ENCODE assay signal across 1 cellular context in genomic region chr4:47145630-47146029, GRCh38.
TF ChIP-seq lines count a peak whose summit lies in the region.

No MANE protein-coding gene starts in this region.

TF ChIP-seq in GM12878, 131 proteins besides CTCF, POLR2A, EP300 and RAD21 (continued from another document and continues in another):
- TF ChIP-seq MYB (IDR thresholded peaks at IDR 0.05; ENCODE audit: borderline replicate concordance, low read depth, low read length) (no peak), SMAD1 (IDR thresholded peaks at IDR 0.05; ENCODE audit: low read depth, partially characterized antibody) (no peak), KLF5 (IDR thresholded peaks at IDR 0.05; ENCODE audit: partially characterized antibody) (no peak), CHD2 (IDR thresholded peaks at IDR 0.05; ENCODE audit: borderline replicate concordance, low read depth, low read length) (no peak), MAX (IDR thresholded peaks at IDR 0.05; ENCODE audit: low read depth, low read length) (no peak), TARDBP (IDR thresholded peaks at IDR 0.05; ENCODE audit: borderline replicate concordance) (no peak), ESRRA (IDR thresholded peaks at IDR 0.05; ENCODE audit: low read length) (no peak), SREBF1 (IDR thresholded peaks at IDR 0.05; ENCODE audit: low read length) (no peak), POU2F2 (IDR thresholded peaks at IDR 0.05; ENCODE audit: borderline replicate concordance, low read depth, low read length) (0 out of 3 replicates have a peak, but pooled peaks have one; percentile 12), ATF7 (IDR thresholded peaks at IDR 0.05; ENCODE audit: low read depth) (peak; percentile 22; the same call in 1 of the 2 replicates), NR2C1 (IDR thresholded peaks at IDR 0.05) (no peak), TCF3 (IDR thresholded peaks at IDR 0.05; ENCODE audit: borderline replicate concordance, insufficient read depth, low read depth, low read length) (no peak), PRDM15 (CRISPR knock-in tag; IDR thresholded peaks at IDR 0.05) (no peak), NRF1 (conservative IDR thresholded peaks at IDR 0.05; ENCODE audit: low read depth, low read length) (no peak), USF1 (IDR thresholded peaks at IDR 0.05; ENCODE audit: borderline replicate concordance, extremely low read length, insufficient read depth, low read depth, low read length) (no peak), SRF (IDR thresholded peaks at IDR 0.05; ENCODE audit: low read depth in 2 of 2, low read length in 2 of 2) (no peak), IRF4 (IDR thresholded peaks at IDR 0.05; ENCODE audit: low read depth, low read length) (peak; percentile 57; the same call in 1 of the 2 replicates), SMAD5 (IDR thresholded peaks at IDR 0.05; ENCODE audit: low read depth) (no peak), CEBPZ (IDR thresholded peaks at IDR 0.05; ENCODE audit: low read depth, low read length) (no peak), BMI1 (IDR thresholded peaks at IDR 0.05; ENCODE audit: borderline replicate concordance) (peak; percentile 99), ZBED1 (IDR thresholded peaks at IDR 0.05; ENCODE audit: borderline replicate concordance) (no peak), TBL1XR1 (IDR thresholded peaks at IDR 0.05; ENCODE audit: low read depth, low read length) (no peak), HDGF (IDR thresholded peaks at IDR 0.05) (no peak), MEF2A (IDR thresholded peaks at IDR 0.05; ENCODE audit: insufficient read depth, low read depth, low read length) (no peak), SPI1 (IDR thresholded peaks at IDR 0.05; ENCODE audit: borderline replicate concordance, insufficient read depth, low read depth, low read length) (no peak), MYC (IDR thresholded peaks at IDR 0.05; ENCODE audit: insufficient read depth, insufficient read length, insufficient replicate concordance, low read length, severe bottlenecking) (no peak), MEF2B (IDR thresholded peaks at IDR 0.05; ENCODE audit: partially characterized antibody, poor library complexity, severe bottlenecking) (peak; percentile 41), E2F4 (IDR thresholded peaks at IDR 0.05; ENCODE audit: low read depth, low read length) (no peak), ZNF687 (IDR thresholded peaks at IDR 0.05) (no peak), BHLHE40 (IDR thresholded peaks at IDR 0.05; ENCODE audit: borderline replicate concordance in 1 of 2, low read depth in 2 of 2, low read length in 1 of 2) (no peak), PAX5 (IDR thresholded peaks at IDR 0.05; ENCODE audit: borderline replicate concordance, low read depth, low read length) (no peak), BCL11A (IDR thresholded peaks at IDR 0.05; ENCODE audit: low read depth, low read length) (no peak), CREB1 (IDR thresholded peaks at IDR 0.05; ENCODE audit: low read depth) (no peak), HSF1 (IDR thresholded peaks at IDR 0.05; ENCODE audit: low read depth, low read length) (no peak), RBBP5 (conservative IDR thresholded peaks at IDR 0.05) (no peak), ZNF207 (IDR thresholded peaks at IDR 0.05; ENCODE audit: borderline replicate concordance) (no peak), HDAC6 (IDR thresholded peaks at IDR 0.05; ENCODE audit: unreplicated experiment) (no peak), JUNB (IDR thresholded peaks at IDR 0.05) (peak; percentile 61), RB1 (IDR thresholded peaks at IDR 0.05; ENCODE audit: borderline replicate concordance) (no peak), PML (IDR thresholded peaks at IDR 0.05; ENCODE audit: low read length) (no peak), ZBTB40 (IDR thresholded peaks at IDR 0.05; ENCODE audit: borderline replicate concordance) (peak; percentile 31; the same call in 1 of the 2 replicates), GABPA (IDR thresholded peaks at IDR 0.05; ENCODE audit: low read depth) (no peak), SIN3A (IDR thresholded peaks at IDR 0.05; ENCODE audit: low read depth, low read length) (no peak), TCF12 (IDR thresholded peaks at IDR 0.05; ENCODE audit: low read depth, low read length) (no peak)
